Comparison of ENCODE assay signal across 1 cellular context in genomic region chr11:3121931-3122774, GRCh38.
TF ChIP-seq lines count a peak whose summit lies in the region.

No MANE protein-coding gene starts in this region.

TF ChIP-seq in K562, 482 proteins besides CTCF, POLR2A, EP300 and RAD21 (continued from another document):
- TF ChIP-seq CHAMP1 (IDR thresholded peaks at IDR 0.05) (no peak), MYBL2 (IDR thresholded peaks at IDR 0.05; ENCODE audit: low read depth) (no peak), MYBL2 (CRISPR knock-in tag; IDR thresholded peaks at IDR 0.05; ENCODE audit: borderline replicate concordance) (no peak), NFIC (IDR thresholded peaks at IDR 0.05) (peak; percentile 82), ZNF263 (CRISPR knock-in tag; IDR thresholded peaks at IDR 0.05; ENCODE audit: borderline replicate concordance) (no peak)
- TF ChIP-seq, protein P1, sequence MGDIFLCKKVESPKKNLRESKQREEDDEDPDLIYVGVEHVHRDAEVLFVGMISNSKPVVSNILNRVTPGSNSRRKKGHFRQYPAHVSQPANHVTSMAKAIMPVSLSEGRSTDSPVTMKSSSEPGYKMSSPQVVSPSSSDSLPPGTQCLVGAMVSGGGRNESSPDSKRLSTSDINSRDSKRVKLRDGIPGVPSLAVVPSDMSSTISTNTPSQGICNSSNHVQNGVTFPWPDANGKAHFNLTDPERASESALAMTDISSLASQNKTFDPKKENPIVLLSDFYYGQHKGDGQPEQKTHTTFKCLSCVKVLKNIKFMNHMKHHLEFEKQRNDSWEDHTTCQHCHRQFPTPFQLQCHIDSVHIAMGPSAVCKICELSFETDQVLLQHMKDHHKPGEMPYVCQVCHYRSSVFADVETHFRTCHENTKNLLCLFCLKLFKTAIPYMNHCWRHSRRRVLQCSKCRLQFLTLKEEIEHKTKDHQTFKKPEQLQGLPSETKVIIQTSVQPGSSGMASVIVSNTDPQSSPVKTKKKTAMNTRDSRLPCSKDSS (IDR thresholded peaks at IDR 0.05; ENCODE audit: low read depth, partially characterized antibody): no peak
